ENCODE assay signal across 15 cellular contexts in genomic region chr3:169085827-169086226, GRCh38.
DNase-seq lines count a peak whose midpoint lies in the region; ATAC-seq, FAIRE-seq and TF ChIP-seq lines count a peak whose summit lies in the region.
"Had no signal": no experiment of that assay in that cellular context is flagged by ENCODE, and none has a peak within 500 bp of the region (broad histone marks: within the 10 kb centered on the region; RNA-seq: fewer than 3 reads in every experiment).

No MANE protein-coding gene starts in this region.

- no peak overlapping the region for H3K9ac ChIP-seq in trophoblast cell (ENCODE audit: low read length)

- H3K23ac ChIP-seq in trophoblast cell (ENCODE audit: low read length) = no peak overlapping the region

- H3K14ac ChIP-seq in trophoblast cell (ENCODE audit: low read length) = no peak overlapping the region

- POLR2A ChIA-PET in activated CD4-positive, alpha-beta T cell treated with anti-CD3 and anti-CD28 coated beads for 36 hours (lab: Charles Lee) = no interaction called here

- H3K9me3 Mint-ChIP-seq in activated CD4-positive, alpha-beta T cell treated with anti-CD3 and anti-CD28 coated beads for 36 hours (ENCODE audit: low read depth) = no peaks in the 10 kb centered on the region
- H3K9me3 Mint-ChIP-seq: brain had no signal

- H3K27me3 Mint-ChIP-seq in activated CD4-positive, alpha-beta T cell treated with anti-CD3 and anti-CD28 coated beads for 36 hours = no peaks in the 10 kb centered on the region

- no peak for FAIRE-seq in RCC 7860 (lab: Jason Lieb, UNC)
- FAIRE-seq: G401.6, GM19239 had no signal

- no peaks in the 10 kb centered on the region for H3K36me3 Mint-ChIP-seq in activated CD4-positive, alpha-beta T cell treated with anti-CD3 and anti-CD28 coated beads for 36 hours (ENCODE audit: low read depth)
- H3K36me3 Mint-ChIP-seq: brain had no signal

- H3K4me3 ChIP-seq in fibroblast of mammary gland (ENCODE audit: control insufficient read depth, low read depth, low read length) (no peak overlapping the region), trophoblast cell (ENCODE audit: low read depth, low read length) (no peak overlapping the region)

- H3K4me1 ChIP-seq in trophoblast cell (ENCODE audit: control insufficient read depth in 1 of 2, insufficient read depth in 2 of 2, low read length in 2 of 2) = no peaks in the 10 kb centered on the region

- H3K27ac ChIP-seq in trophoblast cell (ENCODE audit: low read depth, low read length) = no peak overlapping the region

- no peak overlapping the region for H3K27ac Mint-ChIP-seq in activated CD4-positive, alpha-beta T cell treated with anti-CD3 and anti-CD28 coated beads for 36 hours
- H3K27ac Mint-ChIP-seq: activated CD8-positive, alpha-beta T cell treated with anti-CD3 and anti-CD28 coated beads, Interleukin-2, amount 10 ng/mL, durations not matched to agents 7 days and 5 days; brain had no signal

- no peak overlapping the region for H3K4me2 ChIP-seq in trophoblast cell (ENCODE audit: low read length)

- peak; percentile 90 for DNase-seq in ELR (ENCODE audit: low read depth)
- peak; percentile 22 for DNase-seq in RCC 7860 (ENCODE audit: low spot score)
- DNase-seq in fibroblast of mammary gland (ENCODE audit: low read depth) = peak; percentile 94
- DNase-seq in trophoblast cell = peak; percentile 8 to 50
- DNase-seq in D341Med (ENCODE audit: low spot score) = no peak
- DNase-seq in DMS53 (lab: John Stamatoyannopoulos, UW) = no peak
- DNase-seq in activated CD4-positive, alpha-beta T cell treated with anti-CD3 and anti-CD28 coated beads for 36 hours = no peak
- DNase-seq: activated CD8-positive, alpha-beta T cell treated with anti-CD3 and anti-CD28 coated beads, Interleukin-2, amount 10 ng/mL, durations not matched to agents 7 days and 5 days; NCI-H1092; stimulated activated CD8-positive, alpha-beta memory T cell treated with anti-CD3 and anti-CD28 coated beads, Interleukin-4, amount 100 ng/mL, for 48 hours had no signal

- CTCF ChIA-PET in activated CD4-positive, alpha-beta T cell treated with anti-CD3 and anti-CD28 coated beads for 36 hours (lab: Charles Lee) = interaction anchor here (0.7 kb wide), 1 partner anchor 21 kb away, joined by 3 read pairs; no protein-coding TSS in a partner anchor

- no peaks in the 10 kb centered on the region for H3K4me1 Mint-ChIP-seq in activated CD4-positive, alpha-beta T cell treated with anti-CD3 and anti-CD28 coated beads for 36 hours
- H3K4me1 Mint-ChIP-seq: brain had no signal

- H2BK12ac ChIP-seq in trophoblast cell (ENCODE audit: low read length) = no peak overlapping the region

- H2BK120ac ChIP-seq in trophoblast cell (ENCODE audit: insufficient read depth, low read length, poor library complexity) = no peak overlapping the region

- H3K4me3 Mint-ChIP-seq in activated CD4-positive, alpha-beta T cell treated with anti-CD3 and anti-CD28 coated beads for 36 hours = no peak overlapping the region
- H3K4me3 Mint-ChIP-seq: activated CD8-positive, alpha-beta T cell treated with anti-CD3 and anti-CD28 coated beads, Interleukin-2, amount 10 ng/mL, durations not matched to agents 7 days and 5 days; brain had no signal

- no peak for TF ChIP-seq CTCF in fibroblast of mammary gland (conservative IDR thresholded peaks at IDR 0.05; ENCODE audit: control insufficient read depth, insufficient read depth, low read depth, low read length)

- H3K36me3 ChIP-seq in trophoblast cell (ENCODE audit: control insufficient read depth in 1 of 2, insufficient read depth in 2 of 2, low read length in 2 of 2) = peaks cover 0 to 4% of the 10 kb centered on the region in 2 experiments

- no peaks in the 10 kb centered on the region for H3K27me3 ChIP-seq in trophoblast cell (ENCODE audit: insufficient read depth, low read length)

- no peak overlapping the region for H4K91ac ChIP-seq in trophoblast cell (ENCODE audit: low read depth, low read length)

- H3K79me1 ChIP-seq in trophoblast cell (ENCODE audit: low read length) = no peaks in the 10 kb centered on the region

- WGBS in trophoblast cell (ENCODE audit: extremely low coverage, insufficient coverage, insufficient read length) = no CpG with 5 or more reads among the region's 2 CpGs

- H3K79me2 ChIP-seq in trophoblast cell (ENCODE audit: control insufficient read depth, insufficient read depth, low read length, poor library complexity) = no peaks in the 10 kb centered on the region

- no peak overlapping the region for H4K12ac ChIP-seq in trophoblast cell (ENCODE audit: low read depth, low read length)

- H4K8ac ChIP-seq in trophoblast cell (ENCODE audit: low read depth, low read length) = no peak overlapping the region

- no peak overlapping the region for H2AK5ac ChIP-seq in trophoblast cell (ENCODE audit: low read length)

- H3K18ac ChIP-seq in trophoblast cell (ENCODE audit: low read length) = no peak overlapping the region

- intact Hi-C loops in activated CD4-positive, alpha-beta T cell treated with anti-CD3 and anti-CD28 coated beads for 36 hours (cut with DNase I, micrococcal nuclease) = no loop called here

- no peak overlapping the region for H3K4ac ChIP-seq in trophoblast cell (ENCODE audit: low read depth, low read length)

- no peaks in the 10 kb centered on the region for H3K9me3 ChIP-seq in trophoblast cell (ENCODE audit: insufficient read depth, low read depth, low read length)

- no peak overlapping the region for H2BK5ac ChIP-seq in trophoblast cell (ENCODE audit: low read depth, low read length, poor library complexity)

- ATAC-seq in HG03520 (IDR thresholded peaks at IDR 0.05; ENCODE audit: unreplicated experiment) = no peak
- ATAC-seq in activated CD4-positive, alpha-beta T cell treated with anti-CD3 and anti-CD28 coated beads for 36 hours = no peak
- ATAC-seq: activated CD8-positive, alpha-beta T cell treated with anti-CD3 and anti-CD28 coated beads, Interleukin-2, amount 10 ng/mL, durations not matched to agents 7 days and 5 days; Right ventricle myocardium inferior had no signal

- no peak overlapping the region for H2AFZ ChIP-seq in trophoblast cell (ENCODE audit: insufficient read depth, low read length, poor library complexity)

Comparison
In these comparisons a context has a peak if more than half of its experiments do, and no peak if none do; other contexts are left out.
1. DNase-seq: peak in ELR (single experiment), RCC 7860 (single experiment), fibroblast of mammary gland (single experiment) and trophoblast cell (2 of 2); none in D341Med (single experiment), DMS53 (single experiment) and activated CD4-positive, alpha-beta T cell treated with anti-CD3 and anti-CD28 coated beads for 36 hours (single experiment).